ENCODE assay signal across 11 cellular contexts in genomic region chr11:123525511-123525918, GRCh38.
DNase-seq lines count a peak whose midpoint lies in the region; ATAC-seq and TF ChIP-seq lines count a peak whose summit lies in the region.
"Had no signal": no experiment of that assay in that cellular context is flagged by ENCODE, and none has a peak within 500 bp of the region (broad histone marks: within the 10 kb centered on the region; RNA-seq: fewer than 3 reads in every experiment).

No MANE protein-coding gene starts in this region.

- WGBS in heart left ventricle, 4 donors: 30 to 51% (median 38%) methylated on average over 10 to 11 of the region's 11 CpGs

- in situ Hi-C loops in astrocyte of the cerebellum (cut with HindIII; ENCODE audit: low sequenced_read_pairs): no loop called here

- CTCF ChIA-PET in HEK293 (lab: Yijun Ruan, JAX): interaction anchor here (0.5 to 1.4 kb wide), 4 partner anchors 9 to 1080 kb away, joined by 3 read pairs; no protein-coding TSS in a partner anchor

- no peak overlapping the region for H3K9ac ChIP-seq in Karpas-422 (ENCODE audit: low read length)

- no peaks in the 10 kb centered on the region for H4K20me1 ChIP-seq in Karpas-422 (ENCODE audit: insufficient read depth, low read depth, low read length)

- H3K27me3 ChIP-seq in heart left ventricle (no peaks in the 10 kb centered on the region), Karpas-422 (ENCODE audit: low read length) (no peaks in the 10 kb centered on the region)

- no peak for TF ChIP-seq CTCF in HEK293 (tag by site-specific recombination; IDR thresholded peaks at IDR 0.05)
- no peak for TF ChIP-seq CTCF in astrocyte of the cerebellum (IDR thresholded peaks at IDR 0.05; ENCODE audit: low read depth, low read length, missing control alignments)
- no peak for TF ChIP-seq CTCF in heart left ventricle (IDR thresholded peaks at IDR 0.05)
- no peak for TF ChIP-seq CTCF in retinal pigment epithelial cell (conservative IDR thresholded peaks at IDR 0.05; ENCODE audit: low read depth, low read length)

- H2AFZ ChIP-seq in Karpas-422 (ENCODE audit: low read length): no peak overlapping the region
- H2AFZ ChIP-seq: PC-9 had no signal

- H3K4me1 ChIP-seq in HEK293 (ENCODE audit: control insufficient read depth, insufficient read depth, low read length) (no peaks in the 10 kb centered on the region), heart left ventricle (peaks cover 0 to 36% (median 5%) of the 10 kb centered on the region in 12 donors), Karpas-422 (ENCODE audit: low read length) (peaks cover 13% of the 10 kb centered on the region)

- no peaks in the 10 kb centered on the region for H3K9me3 ChIP-seq in HEK293 (ENCODE audit: control insufficient read depth, insufficient read depth, low read depth, low read length)
- H3K9me3 ChIP-seq in heart left ventricle: peaks cover 0 to 10% (median 0%) of the 10 kb centered on the region in 12 donors
- no peaks in the 10 kb centered on the region for H3K9me3 ChIP-seq in Karpas-422 (ENCODE audit: low read length)

- no peak for TF ChIP-seq POLR2A in heart left ventricle (IDR thresholded peaks at IDR 0.05)

- intact Hi-C loops in heart left ventricle (cut with DNase I): no loop called here

- no peak overlapping the region for H3K27ac ChIP-seq in HEK293 (ENCODE audit: extremely low read depth, low read depth, low read length)
- H3K27ac ChIP-seq in heart left ventricle: peak overlapping the region in 7 of 12 donors; percentile 13 to 67 (median 45)
- no peak overlapping the region for H3K27ac ChIP-seq in Karpas-422 (ENCODE audit: low read length)
- H3K27ac ChIP-seq: PC-9 had no signal

- H3K79me2 ChIP-seq in Karpas-422 (ENCODE audit: low read length): peaks cover 92% of the 10 kb centered on the region

- H3K4me2 ChIP-seq in Karpas-422 (ENCODE audit: low read depth, low read length, poor library complexity, severe bottlenecking): no peak overlapping the region
- H3K4me2 ChIP-seq: PC-9 had no signal

- H3K4me3 ChIP-seq in HEK293 (ENCODE audit: low read depth, low read length): no peak overlapping the region
- peak overlapping the region; percentile 28 for H3K4me3 ChIP-seq in astrocyte of the cerebellum (ENCODE audit: low read depth, low read length)
- peak overlapping the region in 9 of 12 donors; percentile 22 to 49 (median 39) for H3K4me3 ChIP-seq in heart left ventricle
- peak overlapping the region; percentile 50 for H3K4me3 ChIP-seq in retinal pigment epithelial cell (ENCODE audit: low read length)
- no peak overlapping the region for H3K4me3 ChIP-seq in Karpas-422 (ENCODE audit: low read length)
- H3K4me3 ChIP-seq: PC-9 had no signal

- POLR2A ChIA-PET in HEK293 (lab: Yijun Ruan, JAX): no interaction called here

- H3K36me3 ChIP-seq in HEK293 (ENCODE audit: control insufficient read depth in 2 of 2, insufficient read depth in 1 of 2, low read length in 2 of 2): no peaks in the 10 kb centered on the region
- no peaks in the 10 kb centered on the region for H3K36me3 ChIP-seq in heart left ventricle
- peaks cover 8% of the 10 kb centered on the region; the same call in 1 of the 2 replicates for H3K36me3 ChIP-seq in Karpas-422 (ENCODE audit: insufficient read depth, low read length)

- DNase-seq in astrocyte of the cerebellum (ENCODE audit: low read depth): no peak
- DNase-seq in heart left ventricle: peak in 1 of 5 donors; percentile 35
- DNase-seq in retinal pigment epithelial cell (ENCODE audit: low read depth): no peak
- DNase-seq in Karpas-422: no peak
- no peak for DNase-seq in KG1 (lab: John Stamatoyannopoulos, UW)
- DNase-seq: activated CD4-positive, alpha-beta T cell treated with anti-CD3 and anti-CD28 coated beads, Interleukin-2, amount 50 U/mL, for 48 hours; COR-L47; effector memory CD4-positive, alpha-beta T cell; PC-9 had no signal

- ATAC-seq in heart left ventricle (peak; percentile 27 to 71 (median 41)), HG03432 (IDR thresholded peaks at IDR 0.05; ENCODE audit: unreplicated experiment) (no peak)

- H3K9me2 ChIP-seq in Karpas-422 (replicated peaks; ENCODE audit: insufficient read depth, low read length): no peaks in the 10 kb centered on the region

TF ChIP-seq in HEK293, 187 proteins besides CTCF, POLR2A, EP300 and RAD21:
- TF ChIP-seq ZNF785 (tag by site-specific recombination; IDR thresholded peaks at IDR 0.05) (no peak), ZFHX2 (tag by site-specific recombination; conservative IDR thresholded peaks at IDR 0.05) (no peak), ZBTB10 (tag by site-specific recombination; IDR thresholded peaks at IDR 0.05) (no peak), TRIM28 (IDR thresholded peaks at IDR 0.05; ENCODE audit: borderline replicate concordance, low read length) (0 out of 2 replicates have a peak, but pooled peaks have one; percentile 15), ZNF645 (tag by site-specific recombination; IDR thresholded peaks at IDR 0.05) (no peak), ZNF350 (tag by site-specific recombination; IDR thresholded peaks at IDR 0.05) (no peak), ZNF274 (IDR thresholded peaks at IDR 0.05; ENCODE audit: low read length) (no peak), ZNF274 (tag by site-specific recombination; IDR thresholded peaks at IDR 0.05; ENCODE audit: borderline replicate concordance) (no peak)
- TF ChIP-seq, protein P1, sequence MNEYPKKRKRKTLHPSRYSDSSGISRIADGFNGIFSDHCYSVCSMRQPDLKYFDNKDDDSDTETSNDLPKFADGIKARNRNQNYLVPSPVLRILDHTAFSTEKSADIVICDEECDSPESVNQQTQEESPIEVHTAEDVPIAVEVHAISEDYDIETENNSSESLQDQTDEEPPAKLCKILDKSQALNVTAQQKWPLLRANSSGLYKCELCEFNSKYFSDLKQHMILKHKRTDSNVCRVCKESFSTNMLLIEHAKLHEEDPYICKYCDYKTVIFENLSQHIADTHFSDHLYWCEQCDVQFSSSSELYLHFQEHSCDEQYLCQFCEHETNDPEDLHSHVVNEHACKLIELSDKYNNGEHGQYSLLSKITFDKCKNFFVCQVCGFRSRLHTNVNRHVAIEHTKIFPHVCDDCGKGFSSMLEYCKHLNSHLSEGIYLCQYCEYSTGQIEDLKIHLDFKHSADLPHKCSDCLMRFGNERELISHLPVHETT (tag by site-specific recombination; IDR thresholded peaks at IDR 0.05): no peak
- TF ChIP-seq, protein P2, sequence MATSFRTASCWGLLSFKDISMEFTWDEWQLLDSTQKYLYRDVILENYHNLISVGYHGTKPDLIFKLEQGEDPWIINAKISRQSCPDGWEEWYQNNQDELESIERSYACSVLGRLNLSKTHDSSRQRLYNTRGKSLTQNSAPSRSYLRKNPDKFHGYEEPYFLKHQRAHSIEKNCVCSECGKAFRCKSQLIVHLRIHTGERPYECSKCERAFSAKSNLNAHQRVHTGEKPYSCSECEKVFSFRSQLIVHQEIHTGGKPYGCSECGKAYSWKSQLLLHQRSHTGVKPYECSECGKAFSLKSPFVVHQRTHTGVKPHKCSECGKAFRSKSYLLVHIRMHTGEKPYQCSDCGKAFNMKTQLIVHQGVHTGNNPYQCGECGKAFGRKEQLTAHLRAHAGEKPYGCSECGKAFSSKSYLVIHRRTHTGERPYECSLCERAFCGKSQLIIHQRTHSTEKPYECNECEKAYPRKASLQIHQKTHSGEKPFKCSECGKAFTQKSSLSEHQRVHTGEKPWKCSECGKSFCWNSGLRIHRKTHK (tag by site-specific recombination; IDR thresholded peaks at IDR 0.05): no peak

Comparison
In these comparisons a context has a peak if more than half of its experiments do, and no peak if none do; other contexts are left out.
1. H3K27ac ChIP-seq: peak in heart left ventricle (7 of 12); none in HEK293 (single experiment) and Karpas-422 (single experiment).
2. H3K4me3 ChIP-seq: peak in astrocyte of the cerebellum (single experiment), heart left ventricle (9 of 12) and retinal pigment epithelial cell (single experiment); none in HEK293 (single experiment) and Karpas-422 (single experiment).